Comparison of ENCODE assay signal across 9 cellular contexts in the genomic region with DNA sequence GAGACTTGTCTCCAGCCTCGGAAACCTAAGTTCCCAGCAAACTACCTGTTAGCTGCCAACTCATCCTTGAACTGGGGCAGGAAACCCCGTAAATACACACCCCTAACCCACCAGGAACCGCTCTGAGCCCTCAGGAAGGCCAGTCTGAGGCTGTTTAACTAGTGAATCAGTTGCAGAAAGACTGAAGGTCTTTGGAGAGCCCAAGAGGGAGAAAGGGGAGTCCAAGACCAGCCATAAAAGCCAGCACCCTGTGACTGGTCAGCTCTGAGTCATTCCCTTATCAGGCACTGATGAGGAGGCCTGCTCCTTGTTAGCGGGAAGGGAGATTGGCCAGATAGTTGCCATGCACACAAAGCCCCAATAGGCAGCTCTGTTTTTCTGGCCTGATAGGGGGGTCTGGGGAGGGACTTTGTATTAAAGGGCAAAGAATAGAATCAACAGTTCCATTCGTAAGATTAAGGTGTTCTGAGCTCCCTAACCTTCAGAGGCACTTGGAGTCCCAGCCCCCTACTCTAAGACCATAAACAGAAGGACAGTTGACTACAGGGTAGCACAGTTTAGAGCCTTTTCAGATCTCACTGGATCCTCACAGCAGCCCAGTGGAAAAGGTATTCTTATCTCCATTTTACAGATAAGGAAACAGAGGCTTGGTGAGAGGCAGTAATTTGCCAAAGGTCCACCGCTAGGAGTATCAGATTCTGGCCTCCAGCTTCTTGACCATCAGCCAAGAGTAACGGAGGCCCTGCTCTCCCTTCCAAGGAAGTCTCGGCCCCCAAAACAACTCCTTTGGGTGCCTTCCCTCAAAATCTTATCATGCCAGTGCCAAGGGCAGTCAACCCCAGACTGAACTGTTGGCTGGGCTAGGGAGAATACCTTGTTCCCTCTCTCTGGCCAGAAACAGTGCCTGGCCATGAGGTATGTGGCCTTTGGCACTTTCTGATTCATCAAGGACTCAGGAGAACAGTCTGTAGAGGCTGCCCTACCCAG. TPM values are rescaled to one million over a fixed set of nuclear protein-coding genes. Genes with fewer than 3 reads are reported as not detected.
DNase-seq lines count a peak whose midpoint lies in the region; ATAC-seq, FAIRE-seq and TF ChIP-seq lines count a peak whose summit lies in the region.
"Had no signal": no experiment of that assay in that cellular context is flagged by ENCODE, and none has a peak within 500 bp of the region (broad histone marks: within the 10 kb centered on the region; RNA-seq: fewer than 3 reads in every experiment).

No MANE protein-coding gene starts in this region.

- H3K36me3 ChIP-seq in fibroblast of lung (ENCODE audit: control insufficient read depth, insufficient read depth, low read length) (no peaks in the 10 kb centered on the region), prostate gland (no peaks in the 10 kb centered on the region)

- H3K27me3 ChIP-seq in fibroblast of lung (ENCODE audit: control insufficient read depth, insufficient read depth, low read length) (peaks cover 4% of the 10 kb centered on the region), prostate gland (replicated peaks; ENCODE audit: insufficient read depth) (no peaks in the 10 kb centered on the region)

- no peak overlapping the region for H3K4me3 ChIP-seq in fibroblast of lung (replicated peaks in 1 of 4; ENCODE audit: control extremely low read depth in 1 of 4, insufficient read depth in 1 of 4, low read depth in 3 of 4, low read length in 4 of 4)
- H3K4me3 ChIP-seq in prostate gland = no peak overlapping the region

- no peak overlapping the region for H3K27ac ChIP-seq in fibroblast of lung (ENCODE audit: insufficient read depth, low read length)
- H3K27ac ChIP-seq in prostate gland = no peak overlapping the region

- DNase-seq in Daoy (ENCODE audit: low read depth) (peak; percentile 91), RCC 7860 (ENCODE audit: low spot score) (peak; percentile 98), fibroblast of lung (ENCODE audit: low read depth in 2 of 2) (peak; percentile 81 to 97), prostate gland (ENCODE audit: low spot score) (no peak), NCI-H1436 treated with DMSO at 0.1 percent for 48 hours (lab: John Stamatoyannopoulos, UW) (no peak)
- DNase-seq in effector memory CD8-positive, alpha-beta T cell = no peak

- TF ChIP-seq CTCF in fibroblast of lung (conservative IDR thresholded peaks at IDR 0.05 in 1 of 2, IDR thresholded peaks at IDR 0.05 in 1 of 2; ENCODE audit: low read depth in 1 of 2, low read length in 2 of 2) (no peak), prostate gland (IDR thresholded peaks at IDR 0.05) (no peak)

- no peaks in the 10 kb centered on the region for H3K36me3 Mint-ChIP-seq in effector memory CD8-positive, alpha-beta T cell (ENCODE audit: insufficient read depth)

- WGBS in prostate gland = 45% methylated on average over 8 of the region's 8 CpGs

- FAIRE-seq in RCC 7860 (lab: Jason Lieb, UNC) = peak; percentile 95

- H3K4me1 Mint-ChIP-seq in effector memory CD8-positive, alpha-beta T cell (ENCODE audit: low read depth in 2 of 2) = peaks cover 8 to 9% of the 10 kb centered on the region in 2 donors

- ATAC-seq in effector memory CD8-positive, alpha-beta T cell (replicated peaks) = no peak
- ATAC-seq in GM18517 (IDR thresholded peaks at IDR 0.05; ENCODE audit: unreplicated experiment) = no peak
- no peak for ATAC-seq in GM21390 (IDR thresholded peaks at IDR 0.05; ENCODE audit: unreplicated experiment)

- H3K79me2 ChIP-seq in fibroblast of lung (ENCODE audit: control insufficient read depth, insufficient read depth, low read length) = no peaks in the 10 kb centered on the region

- H3K4me2 ChIP-seq in fibroblast of lung (ENCODE audit: extremely low read depth, insufficient read depth, low read length) = peak overlapping the region; percentile 3

- H3K4me3 Mint-ChIP-seq in effector memory CD8-positive, alpha-beta T cell = no peak overlapping the region

- intact Hi-C loops in prostate gland (cut with DNase I) = no loop called here

- H3K9me3 ChIP-seq in fibroblast of lung (ENCODE audit: control insufficient read depth, insufficient read depth, low read depth, low read length) = no peaks in the 10 kb centered on the region
- no peaks in the 10 kb centered on the region for H3K9me3 ChIP-seq in prostate gland

- H4K20me1 ChIP-seq in fibroblast of lung (ENCODE audit: control insufficient read depth, extremely low read depth, insufficient read depth, low read length) = no peaks in the 10 kb centered on the region

- no peak overlapping the region for H3K27ac Mint-ChIP-seq in effector memory CD8-positive, alpha-beta T cell

- H3K4me1 ChIP-seq in fibroblast of lung (ENCODE audit: control insufficient read depth, extremely low read depth, insufficient read depth, low read length) = peaks cover 5% of the 10 kb centered on the region
- no peaks in the 10 kb centered on the region for H3K4me1 ChIP-seq in prostate gland (replicated peaks)

- peak; percentile 23 for TF ChIP-seq POLR2A in prostate gland (IDR thresholded peaks at IDR 0.05)

- peaks cover 77 to 96% of the 10 kb centered on the region in 2 donors for H3K27me3 Mint-ChIP-seq in effector memory CD8-positive, alpha-beta T cell

- no peaks in the 10 kb centered on the region for H3K9me3 Mint-ChIP-seq in effector memory CD8-positive, alpha-beta T cell

- no peak overlapping the region for H3K9ac ChIP-seq in fibroblast of lung (ENCODE audit: insufficient read depth, low read length)

- no peak overlapping the region for H2AFZ ChIP-seq in fibroblast of lung (ENCODE audit: low read length)

RNA-seq across cellular contexts. Expression of gene KRT19, which starts 2.2 kb away (rescaled TPM):
- total RNA-seq in Daoy (2014; rRNA removed; shearing (Covaris generic)) = 0.86 TPM in 1 of 2 replicates, not detected in the other
- total RNA-seq in fibroblast of lung = 11.6 and 22.3 TPM in 2 replicates
- 8.1 and 32.6 TPM in 2 replicates for polyA plus RNA-seq in fibroblast of lung
- 9.7 and 37.9 TPM in 2 replicates for polyA plus RNA-seq in fibroblast of lung (2012)
- 11.5 and 39.4 TPM in 2 replicates for polyA minus RNA-seq in fibroblast of lung (ENCODE audit: low replicate concordance)
- total RNA-seq in prostate gland = 100 to 1,000 TPM; 351 to 398 TPM
- total RNA-seq: activated CD8-positive, alpha-beta memory T cell treated with anti-CD3 and anti-CD28 coated beads for 36 hours had no signal

RNA-seq across cellular contexts. Expression of gene KRT15, which starts 11.7 kb away (rescaled TPM):
- total RNA-seq in Daoy (2014; rRNA removed; shearing (Covaris generic)) = 0.51 and 3.1 TPM in 2 replicates
- 0.17 TPM in 1 of 2 replicates, not detected in the other for total RNA-seq in fibroblast of lung
- 0.47 and 1.8 TPM in 2 replicates for polyA plus RNA-seq in fibroblast of lung
- 1.0 TPM in 1 of 2 replicates, not detected in the other for polyA plus RNA-seq in fibroblast of lung (2012)
- 7.9 TPM in 1 of 2 replicates, not detected in the other for polyA minus RNA-seq in fibroblast of lung (ENCODE audit: low replicate concordance)
- total RNA-seq in prostate gland = 1,000 to 10,000 TPM in 1 of 2 donors, 100 to 1,000 TPM in 1; 138 to 1,038 TPM
- total RNA-seq: activated CD8-positive, alpha-beta memory T cell treated with anti-CD3 and anti-CD28 coated beads for 36 hours had no signal

RNA-seq across cellular contexts. Expression of gene KRT13, which starts 24.9 kb away (rescaled TPM):
- total RNA-seq in Daoy (2014; rRNA removed; shearing (Covaris generic)) = not detected in 2 replicates
- total RNA-seq in fibroblast of lung = not detected in 2 replicates
- 0.03 TPM in 1 of 2 replicates, not detected in the other for polyA plus RNA-seq in fibroblast of lung
- polyA plus RNA-seq in fibroblast of lung (2012) = not detected in 2 replicates
- not detected in 2 replicates for polyA minus RNA-seq in fibroblast of lung (ENCODE audit: low replicate concordance)
- 10 to 100 TPM; 38.4 to 62.7 TPM for total RNA-seq in prostate gland
- total RNA-seq: activated CD8-positive, alpha-beta memory T cell treated with anti-CD3 and anti-CD28 coated beads for 36 hours had no signal

RNA-seq across cellular contexts. Expression of gene KRT36, which starts 40.6 kb away (rescaled TPM):
- not detected in 2 replicates for total RNA-seq in Daoy (2014; rRNA removed; shearing (Covaris generic))
- total RNA-seq in fibroblast of lung (not detected in 2 replicates), prostate gland (not detected)
- polyA plus RNA-seq in fibroblast of lung = 0.03 TPM in 2 replicates
- polyA plus RNA-seq in fibroblast of lung (2012) = not detected in 2 replicates
- not detected in 2 replicates for polyA minus RNA-seq in fibroblast of lung (ENCODE audit: low replicate concordance)
- total RNA-seq: activated CD8-positive, alpha-beta memory T cell treated with anti-CD3 and anti-CD28 coated beads for 36 hours had no signal

RNA-seq across cellular contexts. Expression of gene KRT9, which starts 41.5 kb away (rescaled TPM):
- total RNA-seq in Daoy (2014; rRNA removed; shearing (Covaris generic)) = not detected in 2 replicates
- total RNA-seq in fibroblast of lung (not detected in 2 replicates), prostate gland (not detected)
- polyA plus RNA-seq in fibroblast of lung = not detected in 2 replicates
- not detected in 2 replicates for polyA plus RNA-seq in fibroblast of lung (2012)
- not detected in 2 replicates for polyA minus RNA-seq in fibroblast of lung (ENCODE audit: low replicate concordance)
- total RNA-seq: activated CD8-positive, alpha-beta memory T cell treated with anti-CD3 and anti-CD28 coated beads for 36 hours had no signal

Comparison
In these comparisons a context has a peak if more than half of its experiments do, and no peak if none do; other contexts are left out.
1. DNase-seq: peak in Daoy (single experiment), RCC 7860 (single experiment) and fibroblast of lung (2 of 2); none in prostate gland (single experiment), effector memory CD8-positive, alpha-beta T cell (0 of 3) and NCI-H1436 treated with DMSO at 0.1 percent for 48 hours (single experiment).
2. RNA of gene KRT19, which starts 2.2 kb away (total RNA-seq): 351 to 398 TPM in prostate gland; 11.6 to 22.3 TPM in fibroblast of lung and 0.86 TPM in Daoy; every median in the first group is over 10 times any median in the second.
3. RNA of gene KRT15, which starts 11.7 kb away (total RNA-seq): 138 to 1,038 TPM in prostate gland; 0.51 to 3.1 TPM in Daoy and 0.17 TPM in fibroblast of lung; every median in the first group is over 10 times any median in the second.
4. RNA of gene KRT13, which starts 24.9 kb away (total RNA-seq): 38.4 to 62.7 TPM in prostate gland; not detected in Daoy and not detected in fibroblast of lung; every median in the first group is over 10 times any median in the second.